ENCODE assay signal across 25 cellular contexts in genomic region chr20:38663660-38664059, GRCh38.
"Had no signal": no experiment of that assay in that cellular context is flagged by ENCODE, and none has a peak within 500 bp of the region (broad histone marks: within the 10 kb centered on the region; RNA-seq: fewer than 3 reads in every experiment).

No MANE protein-coding gene starts in this region.

- H3K36me3 ChIP-seq: esophagus squamous epithelium, gastrocnemius medialis, heart right ventricle, left lung, lower lobe of right lung had no signal

- H3K27ac ChIP-seq: coronary artery, dorsolateral prefrontal cortex, epithelial cell of prostate, esophagus squamous epithelium, gastrocnemius medialis, heart right ventricle, left lung, lower lobe of right lung had no signal

- H3K9me3 ChIP-seq: gastrocnemius medialis, left lung, lower lobe of right lung had no signal

- FAIRE-seq: colon, islet of Langerhans, keratinocyte had no signal

- ATAC-seq: esophagus mucosa, gastrocnemius medialis, heart right ventricle, left cardiac atrium, left lung, left ventricle myocardium superior, lower lobe of right lung had no signal

- H3K4me1 ChIP-seq: gastrocnemius medialis, left lung, lower lobe of right lung had no signal

- H3K4me3 ChIP-seq: coronary artery, dorsolateral prefrontal cortex, esophagus squamous epithelium, gastrocnemius medialis, heart right ventricle, left lung, lower lobe of right lung had no signal

- DNase-seq: dermis blood vessel endothelial cell; dorsolateral prefrontal cortex; effector CD4-positive, alpha-beta T cell; effector memory CD4-positive, alpha-beta T cell; erythroblast; esophagus squamous epithelium; foreskin fibroblast; foreskin melanocyte; gastrocnemius medialis; glutamatergic neuron; head of caudate nucleus; heart right ventricle; hippocampal formation; left cardiac atrium; left lung; left ventricle myocardium superior; lower lobe of right lung; mesenchymal stem cell; midbrain had no signal
